Comparison of ENCODE assay signal across 9 cellular contexts in genomic region chr4:183602444-183603102, GRCh38. TPM values are rescaled to one million over a fixed set of nuclear protein-coding genes. Genes with fewer than 3 reads are reported as not detected.
DNase-seq lines count a peak whose midpoint lies in the region; ATAC-seq and TF ChIP-seq lines count a peak whose summit lies in the region.
"Had no signal": no experiment of that assay in that cellular context is flagged by ENCODE, and none has a peak within 500 bp of the region (broad histone marks: within the 10 kb centered on the region; RNA-seq: fewer than 3 reads in every experiment).

No MANE protein-coding gene starts in this region.

- no peak for ATAC-seq in CD4-positive, alpha-beta T cell (ENCODE audit: poor library complexity)
- ATAC-seq in naive thymus-derived CD4-positive, alpha-beta T cell = no peak
- no peak for ATAC-seq in GM18498 (IDR thresholded peaks at IDR 0.05; ENCODE audit: unreplicated experiment)

- peaks cover 4% of the 10 kb centered on the region for H3K27me3 ChIP-seq in CD4-positive, alpha-beta T cell (ENCODE audit: control insufficient read depth, insufficient read depth, low read length)
- H3K27me3 ChIP-seq in naive thymus-derived CD4-positive, alpha-beta T cell (ENCODE audit: control insufficient read depth in 2 of 2, insufficient read depth in 2 of 2, low read length in 2 of 2) = no peaks in the 10 kb centered on the region
- H3K27me3 ChIP-seq: vagina had no signal

- H3K27ac ChIP-seq in CD4-positive, alpha-beta T cell (ENCODE audit: low read depth, low read length) = no peak overlapping the region
- H3K27ac ChIP-seq in naive thymus-derived CD4-positive, alpha-beta T cell (ENCODE audit: low read depth, low read length) = no peak overlapping the region
- H3K27ac ChIP-seq: vagina had no signal

- no peak overlapping the region for H3K4me3 Mint-ChIP-seq in CD4-positive, alpha-beta T cell
- no peak overlapping the region for H3K4me3 Mint-ChIP-seq in naive thymus-derived CD4-positive, alpha-beta T cell

- no peaks in the 10 kb centered on the region for H3K9me3 Mint-ChIP-seq in CD4-positive, alpha-beta T cell
- H3K9me3 Mint-ChIP-seq in naive thymus-derived CD4-positive, alpha-beta T cell = no peaks in the 10 kb centered on the region

- H3K36me3 ChIP-seq in naive thymus-derived CD4-positive, alpha-beta T cell (ENCODE audit: control insufficient read depth in 2 of 3, insufficient read depth in 3 of 3, low read length in 3 of 3) = no peaks in the 10 kb centered on the region
- H3K36me3 ChIP-seq: vagina had no signal

- peak; percentile 13 for TF ChIP-seq CTCF in CD4-positive, alpha-beta T cell (IDR thresholded peaks at IDR 0.05)
- peak; percentile 65 for TF ChIP-seq CTCF in choroid plexus epithelial cell (conservative IDR thresholded peaks at IDR 0.05; ENCODE audit: low read depth, low read length)

- CTCF ChIA-PET in CD4-positive, alpha-beta T cell (lab: Charles Lee) = interaction anchor here (1.2 kb wide), 1 partner anchor 9 kb away, joined by 3 read pairs; no protein-coding TSS in a partner anchor
- CTCF ChIA-PET in naive thymus-derived CD4-positive, alpha-beta T cell (lab: Charles Lee) = interaction anchor here (0.6 to 1.8 kb wide), 6 partner anchors 11 to 132 kb away, joined by 3 to 8 read pairs (median 4); no protein-coding TSS in a partner anchor

- POLR2A ChIA-PET in CD4-positive, alpha-beta T cell (lab: Charles Lee) = interaction anchor here (0.7 kb wide), 1 partner anchor 150 kb away, joined by 3 read pairs; no protein-coding TSS in a partner anchor
- POLR2A ChIA-PET in naive thymus-derived CD4-positive, alpha-beta T cell (lab: Charles Lee) = interaction anchor here (0.6 kb wide), 1 partner anchor 206 kb away, joined by 3 read pairs; no protein-coding TSS in a partner anchor

- H3K4me1 Mint-ChIP-seq in CD4-positive, alpha-beta T cell (ENCODE audit: low read depth) = no peaks in the 10 kb centered on the region
- peaks cover 0 to 3% (median 0%) of the 10 kb centered on the region in 7 donors for H3K4me1 Mint-ChIP-seq in naive thymus-derived CD4-positive, alpha-beta T cell

- no peak overlapping the region for H3K4me3 ChIP-seq in choroid plexus epithelial cell (ENCODE audit: low read depth, low read length)
- H3K4me3 ChIP-seq in naive thymus-derived CD4-positive, alpha-beta T cell (ENCODE audit: low read length) = no peak overlapping the region
- H3K4me3 ChIP-seq: vagina had no signal

- H3K4me1 ChIP-seq in naive thymus-derived CD4-positive, alpha-beta T cell (ENCODE audit: control insufficient read depth in 2 of 2, insufficient read depth in 2 of 2, low read length in 2 of 2) = no peaks in the 10 kb centered on the region
- H3K4me1 ChIP-seq: vagina had no signal

- no peak overlapping the region for H3K27ac Mint-ChIP-seq in CD4-positive, alpha-beta T cell
- H3K27ac Mint-ChIP-seq in naive thymus-derived CD4-positive, alpha-beta T cell = no peak overlapping the region

- H3K36me3 Mint-ChIP-seq in CD4-positive, alpha-beta T cell (ENCODE audit: low read depth) = no peaks in the 10 kb centered on the region
- no peaks in the 10 kb centered on the region for H3K36me3 Mint-ChIP-seq in naive thymus-derived CD4-positive, alpha-beta T cell

- no peak for DNase-seq in CD4-positive, alpha-beta T cell
- DNase-seq in HT1080 (ENCODE audit: low read depth) (peak; percentile 10), choroid plexus epithelial cell (ENCODE audit: low read depth) (peak; percentile 61), posterior vena cava (ENCODE audit: low spot score) (no peak), 8988T (no peak), NCI-H2171 treated with DMSO at 0.1 percent for 48 hours (lab: John Stamatoyannopoulos, UW) (no peak)
- DNase-seq in naive thymus-derived CD4-positive, alpha-beta T cell = peak in 5 of 9 donors; percentile 2 to 24 (median 6)

- H3K9me3 ChIP-seq in CD4-positive, alpha-beta T cell (ENCODE audit: control insufficient read depth, low read length) = no peaks in the 10 kb centered on the region
- H3K9me3 ChIP-seq in naive thymus-derived CD4-positive, alpha-beta T cell (ENCODE audit: control insufficient read depth in 2 of 3, low read length in 3 of 3) = no peaks in the 10 kb centered on the region
- H3K9me3 ChIP-seq: vagina had no signal

- peaks cover 7% of the 10 kb centered on the region for H3K27me3 Mint-ChIP-seq in CD4-positive, alpha-beta T cell
- peaks cover 0 to 8% (median 5%) of the 10 kb centered on the region in 5 donors for H3K27me3 Mint-ChIP-seq in naive thymus-derived CD4-positive, alpha-beta T cell

- intact Hi-C loops in CD4-positive, alpha-beta T cell (cut with DNase I, micrococcal nuclease) = no loop called here
- intact Hi-C loops in naive thymus-derived CD4-positive, alpha-beta T cell (cut with micrococcal nuclease) = loop anchor here (1.0 to 5.0 kb wide), 2 partner anchors 130 to 205 kb away; no protein-coding TSS in a partner anchor
- intact Hi-C loops in posterior vena cava (cut with DNase I) = loop anchor here (10.0 kb wide), 1 partner anchor 128 kb away; no protein-coding TSS in a partner anchor

RNA-seq across cellular contexts. Expression of gene RWDD4, which starts 56.4 kb away (rescaled TPM):
- 10 to 100 TPM in 1 of 2 experiments, 1 to 10 TPM in 1; 9.9 to 10.5 TPM for total RNA-seq in CD4-positive, alpha-beta T cell
- 31.0 and 37.9 TPM in 2 replicates for total RNA-seq in HT1080 (2014; rRNA removed; shearing (Covaris generic))
- 37.9 and 40.7 TPM in 2 replicates for polyA plus RNA-seq in HT1080 (2015; cell fraction: cytosol; rRNA removed)
- polyA plus RNA-seq in HT1080 (2015; cell fraction: nucleus; rRNA removed) = 14.2 and 16.1 TPM in 2 replicates
- total RNA-seq in naive thymus-derived CD4-positive, alpha-beta T cell = 10 to 100 TPM in 4 of 5 experiments, 1 to 10 TPM in 1; 9.3 to 15.8 (median 11.6) TPM
- 10 to 100 TPM; 12.6 to 19.2 TPM for polyA plus RNA-seq in naive thymus-derived CD4-positive, alpha-beta T cell
- total RNA-seq in posterior vena cava = 10 to 100 TPM; 16.8 to 18.2 TPM

RNA-seq across cellular contexts. Expression of gene TRAPPC11, which starts 56.5 kb away (rescaled TPM):
- 10 to 100 TPM; 14.7 to 19.2 TPM for total RNA-seq in CD4-positive, alpha-beta T cell
- total RNA-seq in HT1080 (2014; rRNA removed; shearing (Covaris generic)) = 15.4 and 18.9 TPM in 2 replicates
- polyA plus RNA-seq in HT1080 (2015; cell fraction: cytosol; rRNA removed) = 14.0 and 19.6 TPM in 2 replicates
- polyA plus RNA-seq in HT1080 (2015; cell fraction: nucleus; rRNA removed) = 47.7 and 57.9 TPM in 2 replicates
- 10 to 100 TPM; 26.3 to 48.8 (median 35.6) TPM for total RNA-seq in naive thymus-derived CD4-positive, alpha-beta T cell
- 10 to 100 TPM; 20.1 to 24.3 TPM for polyA plus RNA-seq in naive thymus-derived CD4-positive, alpha-beta T cell
- 10 to 100 TPM; 35.1 to 36.7 TPM for total RNA-seq in posterior vena cava

Comparison
In these comparisons a context has a peak if more than half of its experiments do, and no peak if none do; other contexts are left out.
1. DNase-seq: peak in HT1080 (single experiment), choroid plexus epithelial cell (single experiment) and naive thymus-derived CD4-positive, alpha-beta T cell (5 of 9); none in CD4-positive, alpha-beta T cell (0 of 10), posterior vena cava (single experiment), 8988T (single experiment) and NCI-H2171 treated with DMSO at 0.1 percent for 48 hours (single experiment).
2. intact Hi-C loops: an anchor here in naive thymus-derived CD4-positive, alpha-beta T cell (1.0 to 5.0 kb wide) and posterior vena cava (10.0 kb wide); none called in CD4-positive, alpha-beta T cell.